In genomic region chr17:9006175-9006767, GRCh38 we compare ENCODE assay signal across 19 cellular contexts.
"Had no signal": no experiment of that assay in that cellular context is flagged by ENCODE, and none has a peak within 500 bp of the region (broad histone marks: within the 10 kb centered on the region; RNA-seq: fewer than 3 reads in every experiment).

No MANE protein-coding gene starts in this region.

- ATAC-seq: naive thymus-derived CD8-positive, alpha-beta T cell; right cardiac atrium; stimulated activated effector memory CD8-positive, alpha-beta T cell treated with anti-CD3 and anti-CD28 coated beads, Interleukin-12 subunit alpha, Interleukin-12 subunit beta, amount 100 ng/mL, for 72 hours; stimulated activated naive CD8-positive, alpha-beta T cell treated with anti-CD3 and anti-CD28 coated beads, Interleukin-15, Interleukin-2, amounts not matched to agents 100 U/mL and 50 U/mL, for 24 hours had no signal

- H3K27ac ChIP-seq: dorsolateral prefrontal cortex, epithelial cell of prostate, esophagus squamous epithelium, ovary, suprapubic skin, thyroid gland had no signal

- H3K9me3 ChIP-seq: esophagus squamous epithelium, ovary, suprapubic skin, thyroid gland had no signal

- H3K36me3 ChIP-seq: esophagus squamous epithelium, ovary, suprapubic skin, thyroid gland had no signal

- H3K27ac Mint-ChIP-seq: stimulated activated effector memory CD8-positive, alpha-beta T cell treated with anti-CD3 and anti-CD28 coated beads, Interleukin-12 subunit alpha, Interleukin-12 subunit beta, amount 100 ng/mL, for 72 hours; type B pancreatic cell had no signal

- DNase-seq: cortex of kidney; dorsolateral prefrontal cortex; effector CD8-positive, alpha-beta T cell; esophagus squamous epithelium; foreskin fibroblast; hippocampal formation; kidney glomerular epithelial cell; mammary epithelial cell; naive thymus-derived CD8-positive, alpha-beta T cell; ovary; right cardiac atrium; stimulated activated CD4-positive, alpha-beta T cell treated with anti-CD3 and anti-CD28 coated beads, Interleukin-4, amount 100 ng/mL, for 1 hour; stimulated activated CD8-positive, alpha-beta memory T cell treated with anti-CD3 and anti-CD28 coated beads, Interleukin-4, amount 100 ng/mL, for 48 hours; stimulated activated naive CD8-positive, alpha-beta T cell treated with anti-CD3 and anti-CD28 coated beads, Interleukin-15, Interleukin-2, amounts not matched to agents 100 U/mL and 50 U/mL, for 24 hours; thyroid gland had no signal

- H3K4me3 Mint-ChIP-seq: stimulated activated effector memory CD8-positive, alpha-beta T cell treated with anti-CD3 and anti-CD28 coated beads, Interleukin-12 subunit alpha, Interleukin-12 subunit beta, amount 100 ng/mL, for 72 hours; type B pancreatic cell had no signal

- H3K4me3 ChIP-seq: dorsolateral prefrontal cortex, esophagus squamous epithelium, ovary, suprapubic skin, thyroid gland had no signal

- H3K36me3 Mint-ChIP-seq: stimulated activated effector memory CD8-positive, alpha-beta T cell treated with anti-CD3 and anti-CD28 coated beads, Interleukin-12 subunit alpha, Interleukin-12 subunit beta, amount 100 ng/mL, for 72 hours; type B pancreatic cell had no signal

- H3K9me3 Mint-ChIP-seq: stimulated activated effector memory CD8-positive, alpha-beta T cell treated with anti-CD3 and anti-CD28 coated beads, Interleukin-12 subunit alpha, Interleukin-12 subunit beta, amount 100 ng/mL, for 72 hours had no signal

- H3K27me3 ChIP-seq: ovary had no signal
